Comparison of ENCODE assay signal across 8 cellular contexts in genomic region chr7:102395620-102395957, GRCh38. TPM values are rescaled to one million over a fixed set of nuclear protein-coding genes. Genes with fewer than 3 reads are reported as not detected.
DNase-seq lines count a peak whose midpoint lies in the region; ATAC-seq and TF ChIP-seq lines count a peak whose summit lies in the region.

No MANE protein-coding gene starts in this region.

- no peaks in the 10 kb centered on the region for H3K9me3 ChIP-seq in cardiac muscle cell (ENCODE audit: low read depth)
- no peaks in the 10 kb centered on the region for H3K9me3 ChIP-seq in T-helper 17 cell (ENCODE audit: control insufficient read depth, low read length, poor library complexity, severe bottlenecking)
- no peaks in the 10 kb centered on the region for H3K9me3 ChIP-seq in sigmoid colon

- TF ChIP-seq CTCF in cardiac muscle cell (IDR thresholded peaks at IDR 0.05; ENCODE audit: low read depth, low read length) (no peak), glutamatergic neuron (IDR thresholded peaks at IDR 0.05; ENCODE audit: partially characterized antibody, unreplicated experiment) (no peak), sigmoid colon (IDR thresholded peaks at IDR 0.05) (no peak)

- ATAC-seq in Right ventricle myocardium inferior (no peak), T-helper 17 cell (no peak)

- peak overlapping the region; percentile 97 for H3K4me3 Mint-ChIP-seq in T-helper 17 cell
- peak overlapping the region; percentile 99 for H3K4me3 Mint-ChIP-seq in glutamatergic neuron (ENCODE audit: unreplicated experiment)

- peak overlapping the region; percentile 99 for H3K27ac Mint-ChIP-seq in T-helper 17 cell
- H3K27ac Mint-ChIP-seq in glutamatergic neuron (ENCODE audit: unreplicated experiment), result peak overlapping the region; percentile 100

- peaks cover 5% of the 10 kb centered on the region for H3K36me3 Mint-ChIP-seq in T-helper 17 cell (ENCODE audit: low read depth)
- H3K36me3 Mint-ChIP-seq in glutamatergic neuron (ENCODE audit: unreplicated experiment), result no peaks in the 10 kb centered on the region

- peak overlapping the region; percentile 91 for H3K27ac ChIP-seq in cardiac muscle cell
- H3K27ac ChIP-seq in sigmoid colon, result peak overlapping the region; percentile 82 to 85 (median 84)

- H3K4me1 Mint-ChIP-seq in T-helper 17 cell, result peaks cover 19% of the 10 kb centered on the region
- peaks cover 5% of the 10 kb centered on the region for H3K4me1 Mint-ChIP-seq in glutamatergic neuron (ENCODE audit: low read depth, unreplicated experiment)

- no peak for TF ChIP-seq POLR2A in sigmoid colon (IDR thresholded peaks at IDR 0.05)

- H3K27me3 ChIP-seq in cardiac muscle cell, result no peaks in the 10 kb centered on the region
- H3K27me3 ChIP-seq in sigmoid colon, result no peaks in the 10 kb centered on the region

- DNase-seq in cardiac muscle cell (ENCODE audit: low read depth in 1 of 2, low spot score in 1 of 2), result peak; percentile 12 to 22
- no peak for DNase-seq in Right ventricle myocardium inferior (ENCODE audit: missing footprints)
- DNase-seq in T-helper 17 cell, result no peak
- DNase-seq in glutamatergic neuron, result no peak
- peak; percentile 55 for DNase-seq in sigmoid colon
- DNase-seq in SKM-1 treated with dmso at 0.1 percent for 144 hours (lab: John Stamatoyannopoulos, UW; ENCODE audit: unreplicated experiment), result no peak
- DNase-seq in NCI-H1694 treated with DMSO at 0.1 percent for 48 hours (lab: John Stamatoyannopoulos, UW), result no peak
- DNase-seq in EL, result no peak

- H3K27me3 Mint-ChIP-seq in T-helper 17 cell (no peaks in the 10 kb centered on the region), glutamatergic neuron (ENCODE audit: unreplicated experiment) (peaks cover 15% of the 10 kb centered on the region)

- peak overlapping the region; percentile 90 for H3K4me3 ChIP-seq in cardiac muscle cell
- peak overlapping the region; percentile 77 to 90 (median 86) for H3K4me3 ChIP-seq in sigmoid colon

- peaks cover 9% of the 10 kb centered on the region for H3K9me3 Mint-ChIP-seq in glutamatergic neuron (ENCODE audit: unreplicated experiment)

- H3K4me1 ChIP-seq in cardiac muscle cell (ENCODE audit: low read depth), result no peaks in the 10 kb centered on the region
- peaks cover 0 to 19% (median 10%) of the 10 kb centered on the region in 4 donors for H3K4me1 ChIP-seq in sigmoid colon

- H3K36me3 ChIP-seq in cardiac muscle cell, result peaks cover 19% of the 10 kb centered on the region
- peaks cover 5 to 19% (median 10%) of the 10 kb centered on the region in 4 donors for H3K36me3 ChIP-seq in sigmoid colon

- TF ChIP-seq EP300 in sigmoid colon (IDR thresholded peaks at IDR 0.05), result no peak

- WGBS in sigmoid colon, 2 donors, result 2 to 11% methylated on average over 10 of the region's 10 CpGs

- intact Hi-C loops in Right ventricle myocardium inferior (cut with DNase I), result loop anchor here (10.0 kb wide), 1 partner anchor 851 kb away; no protein-coding TSS in a partner anchor
- intact Hi-C loops in sigmoid colon (cut with DNase I), result no loop called here

RNA-seq across cellular contexts. Expression of gene PRKRIP1, which starts 0.6 kb away (rescaled TPM):
- total RNA-seq in cardiac muscle cell, result 46.9 and 60.1 TPM in 2 replicates
- polyA plus RNA-seq in cardiac muscle cell, result 60.0 and 76.3 TPM in 2 replicates
- total RNA-seq in Right ventricle myocardium inferior, result 10.6 TPM
- 10 to 100 TPM; 38.0 to 44.0 TPM for total RNA-seq in T-helper 17 cell
- 31.0 TPM for total RNA-seq in glutamatergic neuron (ENCODE audit: unreplicated experiment)
- total RNA-seq in sigmoid colon, result 10 to 100 TPM; 19.9 to 29.9 (median 25.9) TPM
- polyA plus RNA-seq in sigmoid colon, result 10 to 100 TPM in 2 of 3 donors, 1 to 10 TPM in 1; 9.0 to 24.1 (median 12.6) TPM

RNA-seq across cellular contexts. Expression of gene ORAI2, which starts 37.8 kb away (rescaled TPM):
- total RNA-seq in cardiac muscle cell (20.4 and 31.0 TPM in 2 replicates), Right ventricle myocardium inferior (3.0 TPM), T-helper 17 cell (10 to 100 TPM; 33.9 to 50.5 TPM), glutamatergic neuron (ENCODE audit: unreplicated experiment) (31.8 TPM), sigmoid colon (10 to 100 TPM in 2 of 4 donors, 1 to 10 TPM in 2; 6.4 to 15.8 (median 11.1) TPM)
- polyA plus RNA-seq in cardiac muscle cell (23.0 and 25.5 TPM in 2 replicates), sigmoid colon (10 to 100 TPM in 1 of 3 donors, 1 to 10 TPM in 2; 1.4 to 38.7 (median 3.6) TPM)

RNA-seq across cellular contexts. Expression of gene SPDYE6, which starts 39.3 kb away (rescaled TPM):
- total RNA-seq in cardiac muscle cell (0.18 TPM in 1 of 2 replicates, not detected in the other), Right ventricle myocardium inferior (not detected), T-helper 17 cell (not detected), glutamatergic neuron (ENCODE audit: unreplicated experiment) (not detected), sigmoid colon (not detected)
- polyA plus RNA-seq in cardiac muscle cell (2.2 and 2.4 TPM in 2 replicates), sigmoid colon (under 1 TPM in 1 of 3 donors, not detected in 2; 0.23 TPM)

Comparison
In these comparisons a context has a peak if more than half of its experiments do, and no peak if none do; other contexts are left out.
1. DNase-seq: peak in cardiac muscle cell (2 of 2) and sigmoid colon (single experiment); none in Right ventricle myocardium inferior (single experiment), T-helper 17 cell (0 of 3), glutamatergic neuron (single experiment), SKM-1 treated with dmso at 0.1 percent for 144 hours (single experiment), NCI-H1694 treated with DMSO at 0.1 percent for 48 hours (single experiment) and EL (single experiment).